ENCODE assay signal across 9 cellular contexts in genomic region chr6:164108869-164109769, GRCh38.
DNase-seq lines count a peak whose midpoint lies in the region; ATAC-seq, FAIRE-seq and TF ChIP-seq lines count a peak whose summit lies in the region.
"Had no signal": no experiment of that assay in that cellular context is flagged by ENCODE, and none has a peak within 500 bp of the region (broad histone marks: within the 10 kb centered on the region; RNA-seq: fewer than 3 reads in every experiment).

No MANE protein-coding gene starts in this region.

- H3K4me3 ChIP-seq in bronchial epithelial cell (ENCODE audit: low read depth, low read length) (no peak overlapping the region), lower lobe of right lung (peak overlapping the region; percentile 4)

- no peaks in the 10 kb centered on the region for H3K27me3 ChIP-seq in bronchial epithelial cell (ENCODE audit: control insufficient read depth, insufficient read depth, low read length)
- no peaks in the 10 kb centered on the region for H3K27me3 ChIP-seq in lower lobe of right lung (ENCODE audit: low read depth)

- DNase-seq in A172 (ENCODE audit: low spot score) (peak; percentile 72), M059J (ENCODE audit: low read depth) (peak; percentile 87), bronchial epithelial cell (ENCODE audit: low read depth) (peak; percentile 14), lower lobe of right lung (peak; percentile 72), NCI-H1092 treated with DMSO at 0.1 percent for 48 hours (lab: John Stamatoyannopoulos, UW) (no peak), NCI-H1105 (lab: John Stamatoyannopoulos, UW) (no peak), NCI-H510A treated with DMSO at 0.1 percent for 48 hours (lab: John Stamatoyannopoulos, UW) (no peak)

- H3K9me3 ChIP-seq in lower lobe of right lung = no peaks in the 10 kb centered on the region

- H3K27ac ChIP-seq in lower lobe of right lung = peak overlapping the region; percentile 74

- ATAC-seq in lower lobe of right lung (peak; percentile 69 to 72), GM18861 (IDR thresholded peaks at IDR 0.05; ENCODE audit: unreplicated experiment) (no peak)

- H3K36me3 ChIP-seq in bronchial epithelial cell (ENCODE audit: control insufficient read depth, insufficient read depth, low read length) = no peaks in the 10 kb centered on the region
- no peaks in the 10 kb centered on the region for H3K36me3 ChIP-seq in lower lobe of right lung

- peaks cover 19% of the 10 kb centered on the region for H3K4me1 ChIP-seq in lower lobe of right lung

- intact Hi-C loops in lower lobe of right lung (cut with DNase I) = no loop called here

- no peak for TF ChIP-seq CTCF in bronchial epithelial cell (IDR thresholded peaks at IDR 0.05; ENCODE audit: insufficient read depth, low read length, severe bottlenecking)
- no peak for TF ChIP-seq CTCF in lower lobe of right lung (IDR thresholded peaks at IDR 0.05)

- peak; percentile 47 for FAIRE-seq in bronchial epithelial cell (lab: Jason Lieb, UNC)
- FAIRE-seq: islet of Langerhans had no signal

Comparison
In these comparisons a context has a peak if more than half of its experiments do, and no peak if none do; other contexts are left out.
1. DNase-seq: peak in A172 (single experiment), M059J (single experiment), bronchial epithelial cell (single experiment) and lower lobe of right lung (single experiment); none in NCI-H1092 treated with DMSO at 0.1 percent for 48 hours (single experiment), NCI-H1105 (single experiment) and NCI-H510A treated with DMSO at 0.1 percent for 48 hours (single experiment).